Comparison of ENCODE assay signal across 1 cellular context in the genomic region with DNA sequence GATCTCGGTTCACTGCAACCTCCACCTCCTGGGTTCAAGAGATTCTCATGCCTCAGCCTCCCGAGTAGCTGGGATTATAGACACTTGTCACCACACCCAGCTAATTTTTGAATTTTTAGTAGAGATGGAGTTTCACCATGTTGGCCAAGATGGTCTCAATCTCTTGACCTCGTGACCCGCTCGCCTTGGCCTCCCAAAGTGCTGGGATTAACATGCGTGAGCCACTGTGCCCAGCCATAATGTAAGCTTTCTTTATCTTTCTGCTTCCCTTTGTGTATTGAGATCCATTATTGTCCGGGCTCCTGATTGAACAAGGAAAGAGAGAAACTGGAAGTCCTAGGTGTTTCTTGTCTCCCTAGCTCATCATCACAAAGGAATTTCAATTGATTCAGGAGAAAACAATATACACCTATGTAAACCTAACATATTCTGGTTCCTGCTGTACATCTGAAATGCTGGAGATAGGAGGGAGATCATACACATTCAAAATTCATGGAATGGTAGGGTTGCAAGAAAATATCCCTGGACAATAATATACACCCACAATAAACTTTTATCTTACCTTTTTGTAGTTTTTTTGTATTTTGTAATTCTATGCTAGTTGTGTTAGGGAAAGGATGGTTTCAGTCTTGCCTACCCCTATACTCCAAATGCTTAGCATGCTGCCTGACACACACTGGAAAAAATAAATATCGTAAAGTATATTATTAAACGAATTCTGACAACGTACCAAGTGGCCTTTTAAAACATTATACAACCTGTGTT.
TF ChIP-seq lines count a peak whose summit lies in the region.

No MANE protein-coding gene starts in this region.

TF ChIP-seq in A549, 52 proteins besides CTCF, POLR2A, EP300 and RAD21 (continued from another document):
- TF ChIP-seq, protein P1, sequence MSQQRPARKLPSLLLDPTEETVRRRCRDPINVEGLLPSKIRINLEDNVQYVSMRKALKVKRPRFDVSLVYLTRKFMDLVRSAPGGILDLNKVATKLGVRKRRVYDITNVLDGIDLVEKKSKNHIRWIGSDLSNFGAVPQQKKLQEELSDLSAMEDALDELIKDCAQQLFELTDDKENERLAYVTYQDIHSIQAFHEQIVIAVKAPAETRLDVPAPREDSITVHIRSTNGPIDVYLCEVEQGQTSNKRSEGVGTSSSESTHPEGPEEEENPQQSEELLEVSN (IDR thresholded peaks at IDR 0.05; ENCODE audit: borderline replicate concordance, low read depth), result no peak
- no peak for TF ChIP-seq USF2 (IDR thresholded peaks at IDR 0.05)
